ENCODE assay signal across 2 cellular contexts in the genomic region with DNA sequence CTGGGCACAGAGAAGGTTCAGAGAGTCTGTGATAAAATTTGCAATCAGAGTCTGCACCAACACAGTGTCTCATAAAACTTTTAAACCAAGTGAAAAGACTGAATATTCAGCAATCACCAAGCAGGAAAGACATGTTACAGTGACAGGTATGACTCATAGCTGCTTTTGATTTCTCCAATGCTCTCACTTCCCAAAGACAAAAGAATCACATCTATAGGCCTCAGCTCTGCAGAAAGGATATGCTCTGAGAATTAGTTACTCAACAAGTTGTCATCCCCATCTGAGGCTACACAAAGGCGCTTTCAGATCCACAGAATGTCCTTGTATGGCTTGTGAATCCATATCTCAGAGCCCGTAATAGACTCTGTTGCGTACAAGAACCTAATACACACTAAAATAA.
A peak's percentile ranks its signal among the peaks of the same experiment; 100 is the strongest.
TF ChIP-seq lines count a peak whose summit lies in the region.

No MANE protein-coding gene starts in this region.

TF ChIP-seq in HCT116, 20 proteins besides CTCF, POLR2A, EP300 and RAD21:
- TF ChIP-seq EGR1 (IDR thresholded peaks at IDR 0.05; ENCODE audit: low read depth): no peak
- TF ChIP-seq FOSL1 (IDR thresholded peaks at IDR 0.05; ENCODE audit: low read depth): peak; percentile 50
- TF ChIP-seq CBX3 (IDR thresholded peaks at IDR 0.05; ENCODE audit: low read depth): peak; percentile 16; the same call in 1 of the 2 replicates
- TF ChIP-seq YY1 (IDR thresholded peaks at IDR 0.05; ENCODE audit: extremely low read depth, insufficient replicate concordance, low read depth, low read length): no peak
- peak; percentile 40; the same call in 1 of the 2 replicates for TF ChIP-seq JUND (IDR thresholded peaks at IDR 0.05)

TF ChIP-seq in GM12891, 5 proteins besides CTCF, POLR2A, EP300 and RAD21:
- TF ChIP-seq TAF1 (IDR thresholded peaks at IDR 0.05; ENCODE audit: low read depth, low read length): no peak
